ENCODE assay signal across 9 cellular contexts in genomic region chr17:43943769-43944418, GRCh38. TPM values are rescaled to one million over a fixed set of nuclear protein-coding genes. Genes with fewer than 3 reads are reported as not detected.
DNase-seq lines count a peak whose midpoint lies in the region; ATAC-seq lines count a peak whose summit lies in the region.
"Had no signal": no experiment of that assay in that cellular context is flagged by ENCODE, and none has a peak within 500 bp of the region (broad histone marks: within the 10 kb centered on the region; RNA-seq: fewer than 3 reads in every experiment).

No MANE protein-coding gene starts in this region.

- H3K9me3 ChIP-seq in aorta (ENCODE audit: control insufficient read depth, low read length), result no peaks in the 10 kb centered on the region
- H3K9me3 ChIP-seq: BLaER1 treated with 17β-estradiol and CSF1 and Interleukin-3, amounts not matched to agents 10 nM and 100 nM had no signal

- 17 to 20% methylated on average over 8 of the region's 8 CpGs for WGBS in aorta, 2 donors

- CTCF ChIA-PET in T-cell (lab: Charles Lee), result interaction anchor here (0.5 to 2.5 kb wide), 13 partner anchors 8 to 423 kb away, joined by 3 to 34 read pairs (median 3); no protein-coding TSS in a partner anchor

- no peak overlapping the region for H3K4me3 ChIP-seq in aorta (ENCODE audit: low read length in 2 of 2)
- H3K4me3 ChIP-seq: BLaER1 treated with 17β-estradiol and CSF1 and Interleukin-3, amounts not matched to agents 10 nM and 100 nM had no signal

- peak; percentile 53 to 79 for DNase-seq in NCI-H524 (lab: John Stamatoyannopoulos, UW)
- no peak for DNase-seq in NCI-H524 treated with DMSO at 0.1 percent for 48 hours (lab: John Stamatoyannopoulos, UW)
- DNase-seq in NCI-H1105 treated with DMSO at 0.1 percent for 48 hours (lab: John Stamatoyannopoulos, UW), result peak; percentile 71
- peak; percentile 25 to 81 (median 68) for DNase-seq in T-cell
- peak; percentile 87 for DNase-seq in activated naive CD8-positive, alpha-beta T cell treated with anti-CD3 and anti-CD28 coated beads, Interleukin-2, amount 10 ng/mL, durations not matched to agents 7 days and 5 days
- peak; percentile 90 for DNase-seq in cardiac septum (ENCODE audit: low spot score)
- peak; percentile 13 for DNase-seq in pulmonary artery endothelial cell (ENCODE audit: low read depth, low spot score)
- peak; percentile 89 to 95 for DNase-seq in aorta

- no peak overlapping the region for H3K27ac ChIP-seq in aorta (ENCODE audit: low read depth in 1 of 2, low read length in 2 of 2)
- H3K27ac ChIP-seq: BLaER1 treated with 17β-estradiol and CSF1 and Interleukin-3, amounts not matched to agents 10 nM and 100 nM had no signal

- H3K36me3 Mint-ChIP-seq in T-cell, result no peaks in the 10 kb centered on the region
- H3K36me3 Mint-ChIP-seq in activated naive CD8-positive, alpha-beta T cell treated with anti-CD3 and anti-CD28 coated beads, Interleukin-2, amount 10 ng/mL, durations not matched to agents 7 days and 5 days, result no peaks in the 10 kb centered on the region

- no peaks in the 10 kb centered on the region for H3K27me3 ChIP-seq in aorta (ENCODE audit: control insufficient read depth in 1 of 2, insufficient read depth in 2 of 2, low read length in 1 of 2)
- H3K27me3 ChIP-seq: BLaER1 treated with 17β-estradiol and CSF1 and Interleukin-3, amounts not matched to agents 10 nM and 100 nM had no signal

- H3K27ac Mint-ChIP-seq in T-cell, result no peak overlapping the region
- no peak overlapping the region for H3K27ac Mint-ChIP-seq in activated naive CD8-positive, alpha-beta T cell treated with anti-CD3 and anti-CD28 coated beads, Interleukin-2, amount 10 ng/mL, durations not matched to agents 7 days and 5 days

- POLR2A ChIA-PET in T-cell (lab: Charles Lee), result interaction anchor here (0.6 to 0.7 kb wide), 2 partner anchors 12 to 34 kb away, joined by 3 to 5 read pairs; no protein-coding TSS in a partner anchor
- POLR2A ChIA-PET in activated naive CD8-positive, alpha-beta T cell treated with anti-CD3 and anti-CD28 coated beads, Interleukin-2, amount 10 ng/mL, durations not matched to agents 7 days and 5 days (lab: Charles Lee), result interaction anchor here (0.8 to 1.7 kb wide), 2 partner anchors 17 to 50 kb away, joined by 3 to 5 read pairs; no protein-coding TSS in a partner anchor

- no peak overlapping the region for H3K4me3 Mint-ChIP-seq in T-cell
- no peak overlapping the region for H3K4me3 Mint-ChIP-seq in activated naive CD8-positive, alpha-beta T cell treated with anti-CD3 and anti-CD28 coated beads, Interleukin-2, amount 10 ng/mL, durations not matched to agents 7 days and 5 days

- no peaks in the 10 kb centered on the region for H3K36me3 ChIP-seq in aorta (ENCODE audit: control insufficient read depth in 1 of 2, insufficient read depth in 2 of 2, low read length in 1 of 2)
- H3K36me3 ChIP-seq: BLaER1 treated with 17β-estradiol and CSF1 and Interleukin-3, amounts not matched to agents 10 nM and 100 nM had no signal

- no peaks in the 10 kb centered on the region for H3K4me1 ChIP-seq in aorta (ENCODE audit: control insufficient read depth in 1 of 2, insufficient read depth in 2 of 2, low read length in 2 of 2)

- H3K27me3 Mint-ChIP-seq in T-cell, result peaks cover 1 to 18% of the 10 kb centered on the region in 2 donors
- H3K27me3 Mint-ChIP-seq in activated naive CD8-positive, alpha-beta T cell treated with anti-CD3 and anti-CD28 coated beads, Interleukin-2, amount 10 ng/mL, durations not matched to agents 7 days and 5 days, result peaks cover 12% of the 10 kb centered on the region

- ATAC-seq in T-cell (replicated peaks in 1 of 4) (peak; percentile 79 to 87 (median 85)), aorta (ENCODE audit: low FRiP score) (peak; percentile 87)
- peak; percentile 86 for ATAC-seq in activated naive CD8-positive, alpha-beta T cell treated with anti-CD3 and anti-CD28 coated beads, Interleukin-2, amount 10 ng/mL, durations not matched to agents 7 days and 5 days (ENCODE audit: low read depth)

- peaks cover 0 to 4% (median 3%) of the 10 kb centered on the region in 3 donors for H3K4me1 Mint-ChIP-seq in T-cell
- peaks cover 18% of the 10 kb centered on the region for H3K4me1 Mint-ChIP-seq in activated naive CD8-positive, alpha-beta T cell treated with anti-CD3 and anti-CD28 coated beads, Interleukin-2, amount 10 ng/mL, durations not matched to agents 7 days and 5 days

- H3K9me3 Mint-ChIP-seq in T-cell, result no peaks in the 10 kb centered on the region
- no peaks in the 10 kb centered on the region for H3K9me3 Mint-ChIP-seq in activated naive CD8-positive, alpha-beta T cell treated with anti-CD3 and anti-CD28 coated beads, Interleukin-2, amount 10 ng/mL, durations not matched to agents 7 days and 5 days

- intact Hi-C loops in cardiac septum (cut with DNase I), result loop anchor here (2.0 to 10.0 kb wide), 3 partner anchors 51 to 221 kb away; no protein-coding TSS in a partner anchor
- intact Hi-C loops in aorta (cut with DNase I), result loop anchor here (2.0 to 5.0 kb wide), 4 partner anchors 51 to 223 kb away; no protein-coding TSS in a partner anchor

RNA-seq across cellular contexts. Expression of gene PPY, which starts 1.6 kb away (rescaled TPM):
- total RNA-seq in T-cell, result not detected
- total RNA-seq in activated naive CD8-positive, alpha-beta T cell treated with anti-CD3 and anti-CD28 coated beads, Interleukin-2, amount 10 ng/mL, durations not matched to agents 7 days and 5 days, result not detected
- total RNA-seq in cardiac septum, result not detected
- total RNA-seq in pulmonary artery endothelial cell, result not detected in 2 replicates
- total RNA-seq in aorta, result not detected
- polyA plus RNA-seq in aorta, result not detected

RNA-seq across cellular contexts. Expression of gene PYY, which starts 9.8 kb away (rescaled TPM):
- total RNA-seq in T-cell (not detected), cardiac septum (not detected), pulmonary artery endothelial cell (not detected in 2 replicates), aorta (not detected)
- not detected for total RNA-seq in activated naive CD8-positive, alpha-beta T cell treated with anti-CD3 and anti-CD28 coated beads, Interleukin-2, amount 10 ng/mL, durations not matched to agents 7 days and 5 days
- 1 to 10 TPM in 1 of 2 donors, under 1 TPM in 1; 0.20 to 1.1 TPM for polyA plus RNA-seq in aorta

RNA-seq across cellular contexts. Expression of gene MPP2, which starts 36.6 kb away (rescaled TPM):
- total RNA-seq in T-cell (1 to 10 TPM; 1.6 to 5.6 (median 3.2) TPM), cardiac septum (13.8 TPM), pulmonary artery endothelial cell (0.92 and 1.6 TPM in 2 replicates), aorta (10 to 100 TPM; 11.5 to 14.2 TPM)
- total RNA-seq in activated naive CD8-positive, alpha-beta T cell treated with anti-CD3 and anti-CD28 coated beads, Interleukin-2, amount 10 ng/mL, durations not matched to agents 7 days and 5 days, result 1 to 10 TPM; 2.3 to 3.1 TPM
- 1 to 10 TPM; 1.4 to 5.5 TPM for polyA plus RNA-seq in aorta
